ENCODE assay signal across 10 cellular contexts in genomic region chr2:109644571-109645275, GRCh38. TPM values are rescaled to one million over a fixed set of nuclear protein-coding genes. Genes with fewer than 3 reads are reported as not detected.
DNase-seq lines count a peak whose midpoint lies in the region; ATAC-seq and TF ChIP-seq lines count a peak whose summit lies in the region.
"Had no signal": no experiment of that assay in that cellular context is flagged by ENCODE, and none has a peak within 500 bp of the region (broad histone marks: within the 10 kb centered on the region; RNA-seq: fewer than 3 reads in every experiment).

No MANE protein-coding gene starts in this region.

- intact Hi-C loops in mucosa of descending colon (cut with DNase I, micrococcal nuclease): no loop called here

- peaks cover 6% of the 10 kb centered on the region for H3K4me1 ChIP-seq in endocrine pancreas (ENCODE audit: control insufficient read depth, insufficient read depth, low read length)
- peaks cover 17% of the 10 kb centered on the region for H3K4me1 ChIP-seq in mucosa of descending colon (ENCODE audit: low read depth)

- no peaks in the 10 kb centered on the region for H3K36me3 ChIP-seq in endocrine pancreas (ENCODE audit: control insufficient read depth, insufficient read depth, low read length)
- H3K36me3 ChIP-seq in mucosa of descending colon (ENCODE audit: low read depth): no peaks in the 10 kb centered on the region

- H3K27ac ChIP-seq in 22Rv1: peak overlapping the region; percentile 56

- no peaks in the 10 kb centered on the region for H3K27me3 ChIP-seq in endocrine pancreas (ENCODE audit: control insufficient read depth, insufficient read depth, low read length)

- H3K9ac ChIP-seq in endocrine pancreas (ENCODE audit: control insufficient read depth, insufficient read depth, low read length): peak overlapping the region; percentile 19

- DNase-seq in NCI-H1092 (lab: John Stamatoyannopoulos, UW) (peak; percentile 5), mucosa of descending colon (peak; percentile 66 to 85 (median 73)), kidney glomerular epithelial cell (lab: John Stamatoyannopoulos, UW) (no peak), AG08396 (ENCODE audit: low spot score) (no peak), putamen (ENCODE audit: low spot score) (no peak)
- DNase-seq: activated effector memory CD4-positive, alpha-beta T cell treated with anti-CD3 and anti-CD28 coated beads, Interleukin-2, amount 50 U/mL, for 16 hours; CD4-positive, CD25-positive, alpha-beta regulatory T cell had no signal

- ATAC-seq in mucosa of descending colon (peak; percentile 92), HG02571 (IDR thresholded peaks at IDR 0.05; ENCODE audit: unreplicated experiment) (no peak)

- H3K4me3 ChIP-seq in endocrine pancreas (ENCODE audit: control insufficient read depth, insufficient read depth, low read length): peak overlapping the region; percentile 57
- H3K4me3 ChIP-seq in mucosa of descending colon: no peak overlapping the region

- TF ChIP-seq CTCF in 22Rv1 (IDR thresholded peaks at IDR 0.05): no peak
- TF ChIP-seq CTCF in mucosa of descending colon (IDR thresholded peaks at IDR 0.05): no peak

- H3K9me3 ChIP-seq in endocrine pancreas (ENCODE audit: control insufficient read depth, low read length): no peaks in the 10 kb centered on the region
- no peaks in the 10 kb centered on the region for H3K9me3 ChIP-seq in mucosa of descending colon

RNA-seq across cellular contexts. Expression of gene SOWAHC, which starts 30.6 kb away (rescaled TPM):
- total RNA-seq in mucosa of descending colon: 10 to 100 TPM; 30.2 to 44.0 (median 35.8) TPM

RNA-seq across cellular contexts. Expression of gene SEPTIN10, which starts 31.0 kb away (rescaled TPM):
- total RNA-seq in mucosa of descending colon: 100 to 1,000 TPM in 1 of 3 donors, 10 to 100 TPM in 2; 79.3 to 112 (median 84.1) TPM

Comparison
In these comparisons a context has a peak if more than half of its experiments do, and no peak if none do; other contexts are left out.
1. DNase-seq: peak in NCI-H1092 (single experiment) and mucosa of descending colon (3 of 3); none in kidney glomerular epithelial cell (single experiment), AG08396 (single experiment) and putamen (single experiment).